ENCODE assay signal across 19 cellular contexts in genomic region chr12:79648872-79649271, GRCh38.
"Had no signal": no experiment of that assay in that cellular context is flagged by ENCODE, and none has a peak within 500 bp of the region (broad histone marks: within the 10 kb centered on the region; RNA-seq: fewer than 3 reads in every experiment).

No MANE protein-coding gene starts in this region.

- H3K4me3 Mint-ChIP-seq: activated CD4-positive, alpha-beta T cell treated with anti-CD3 and anti-CD28 coated beads, Interleukin-2, amount 10 ng/mL, durations not matched to agents 24 days and 14 days; activated CD8-positive, alpha-beta T cell treated with anti-CD3 and anti-CD28 coated beads for 36 hours; activated naive CD8-positive, alpha-beta T cell treated with anti-CD3 and anti-CD28 coated beads, Interleukin-2, amount 10 ng/mL, durations not matched to agents 7 days and 5 days; activated T-helper 17 cell treated with anti-CD3 and anti-CD28 coated beads, Interleukin-2, amount 50 U/mL, for 72 hours; stimulated activated naive CD8-positive, alpha-beta T cell treated with anti-CD3 and anti-CD28 coated beads, Interleukin-15, Interleukin-2, amounts not matched to agents 100 ng/mL and 50 ng/mL, for 24 hours had no signal

- H3K9me3 Mint-ChIP-seq: activated CD4-positive, alpha-beta T cell treated with anti-CD3 and anti-CD28 coated beads, Interleukin-2, amount 10 ng/mL, durations not matched to agents 24 days and 14 days; activated CD8-positive, alpha-beta T cell treated with anti-CD3 and anti-CD28 coated beads for 36 hours; activated naive CD8-positive, alpha-beta T cell treated with anti-CD3 and anti-CD28 coated beads, Interleukin-2, amount 10 ng/mL, durations not matched to agents 7 days and 5 days; activated T-helper 17 cell treated with anti-CD3 and anti-CD28 coated beads, Interleukin-2, amount 50 U/mL, for 72 hours; stimulated activated naive CD8-positive, alpha-beta T cell treated with anti-CD3 and anti-CD28 coated beads, Interleukin-15, Interleukin-2, amounts not matched to agents 100 ng/mL and 50 ng/mL, for 24 hours had no signal

- H3K36me3 Mint-ChIP-seq: activated naive CD8-positive, alpha-beta T cell treated with anti-CD3 and anti-CD28 coated beads, Interleukin-2, amount 10 ng/mL, durations not matched to agents 7 days and 5 days had no signal

- DNase-seq: activated CD4-positive, alpha-beta T cell treated with anti-CD3 and anti-CD28 coated beads, Interleukin-2, amount 10 ng/mL, durations not matched to agents 24 days and 14 days; activated CD8-positive, alpha-beta T cell treated with anti-CD3 and anti-CD28 coated beads for 36 hours; activated naive CD4-positive, alpha-beta T cell; activated naive CD8-positive, alpha-beta T cell treated with anti-CD3 and anti-CD28 coated beads, Interleukin-2, amount 10 ng/mL, durations not matched to agents 7 days and 5 days; activated T-cell treated with anti-CD3 and anti-CD28 coated beads, Interleukin-2, amount 50 U/mL, for 1 hour; brain microvascular endothelial cell; central memory CD4-positive, alpha-beta T cell; heart right ventricle; stimulated activated CD4-positive, alpha-beta T cell treated with anti-CD3 and anti-CD28 coated beads, Interleukin-2, amount 100 ng/mL, for 24 hours; T-helper 1 cell; T-helper 9 cell; transverse colon had no signal

- H3K36me3 ChIP-seq: brain microvascular endothelial cell, heart right ventricle, transverse colon, vagina had no signal

- H3K27ac Mint-ChIP-seq: activated CD4-positive, alpha-beta T cell treated with anti-CD3 and anti-CD28 coated beads, Interleukin-2, amount 10 ng/mL, durations not matched to agents 24 days and 14 days; activated CD8-positive, alpha-beta T cell treated with anti-CD3 and anti-CD28 coated beads for 36 hours; activated naive CD8-positive, alpha-beta T cell treated with anti-CD3 and anti-CD28 coated beads, Interleukin-2, amount 10 ng/mL, durations not matched to agents 7 days and 5 days; activated T-helper 17 cell treated with anti-CD3 and anti-CD28 coated beads, Interleukin-2, amount 50 U/mL, for 72 hours; progenitor cell of endocrine pancreas; stimulated activated naive CD8-positive, alpha-beta T cell treated with anti-CD3 and anti-CD28 coated beads, Interleukin-15, Interleukin-2, amounts not matched to agents 100 ng/mL and 50 ng/mL, for 24 hours had no signal

- H3K27me3 ChIP-seq: brain microvascular endothelial cell, heart right ventricle, transverse colon, vagina had no signal

- H3K4me3 ChIP-seq: coronary artery, heart right ventricle, lung, transverse colon, vagina had no signal

- ATAC-seq: activated CD8-positive, alpha-beta T cell treated with anti-CD3 and anti-CD28 coated beads for 36 hours; activated T-helper 17 cell treated with anti-CD3 and anti-CD28 coated beads, Interleukin-2, amount 50 U/mL, for 72 hours; heart right ventricle had no signal

- H3K9me3 ChIP-seq: transverse colon, vagina had no signal

- H3K27ac ChIP-seq: brain microvascular endothelial cell, coronary artery, heart right ventricle, vagina had no signal

- H3K4me1 Mint-ChIP-seq: activated CD4-positive, alpha-beta T cell treated with anti-CD3 and anti-CD28 coated beads, Interleukin-2, amount 10 ng/mL, durations not matched to agents 24 days and 14 days; activated naive CD8-positive, alpha-beta T cell treated with anti-CD3 and anti-CD28 coated beads, Interleukin-2, amount 10 ng/mL, durations not matched to agents 7 days and 5 days; activated T-helper 17 cell treated with anti-CD3 and anti-CD28 coated beads, Interleukin-2, amount 50 U/mL, for 72 hours had no signal

- FAIRE-seq: islet of Langerhans had no signal

- H3K27me3 Mint-ChIP-seq: activated CD8-positive, alpha-beta T cell treated with anti-CD3 and anti-CD28 coated beads for 36 hours; activated naive CD8-positive, alpha-beta T cell treated with anti-CD3 and anti-CD28 coated beads, Interleukin-2, amount 10 ng/mL, durations not matched to agents 7 days and 5 days; activated T-helper 17 cell treated with anti-CD3 and anti-CD28 coated beads, Interleukin-2, amount 50 U/mL, for 72 hours; progenitor cell of endocrine pancreas; stimulated activated naive CD8-positive, alpha-beta T cell treated with anti-CD3 and anti-CD28 coated beads, Interleukin-15, Interleukin-2, amounts not matched to agents 100 ng/mL and 50 ng/mL, for 24 hours had no signal
